8 cellular contexts compared by ENCODE assay signal in genomic region chr12:45214739-45215418, GRCh38. TPM values are rescaled to one million over a fixed set of nuclear protein-coding genes. Genes with fewer than 3 reads are reported as not detected.
A peak's percentile ranks its signal among the peaks of the same experiment; 100 is the strongest.
DNase-seq lines count a peak whose midpoint lies in the region; ATAC-seq and TF ChIP-seq lines count a peak whose summit lies in the region.

No MANE protein-coding gene starts in this region.

- DNase-seq in ascending aorta (ENCODE audit: low spot score in 2 of 2) (no peak), transverse colon (no peak), left colon (no peak), DMS153 treated with DMSO at 0.1 percent for 48 hours (lab: John Stamatoyannopoulos, UW; ENCODE audit: unreplicated experiment) (no peak)

- POLR2A ChIA-PET in HEK293 (lab: Yijun Ruan, JAX): interaction anchor here (0.8 to 2.2 kb wide), 5 partner anchors 14 to 515 kb away, joined by 3 to 16 read pairs (median 3); partner anchors contain the start of gene ARID2

- H3K27ac ChIP-seq in 22Rv1 (peak overlapping the region; percentile 93), HEK293 (ENCODE audit: extremely low read depth, low read depth, low read length) (peak overlapping the region; percentile 98), ascending aorta (peak overlapping the region; percentile 92 to 97), liver (ENCODE audit: low read depth in 1 of 2, low read length in 2 of 2) (peak overlapping the region; percentile 88 to 91), transverse colon (peak overlapping the region; percentile 91 to 97 (median 96))

- TF ChIP-seq RAD21 in liver (IDR thresholded peaks at IDR 0.05): peak in 1 of 2 donors; percentile 29

- peak overlapping the region; percentile 82 to 98 for H3K9ac ChIP-seq in liver (ENCODE audit: low read depth in 1 of 2, low read length in 2 of 2)

- TF ChIP-seq POLR2A in transverse colon (IDR thresholded peaks at IDR 0.05): no peak

- 29% methylated on average over 11 of the region's 11 CpGs for WGBS in liver
- 25 to 31% methylated on average over 10 to 11 of the region's 11 CpGs for WGBS in transverse colon (ENCODE audit: low coverage in 1 of 2), 2 donors

- TF ChIP-seq EP300 in transverse colon (IDR thresholded peaks at IDR 0.05; ENCODE audit: low read depth): no peak

- no peak for ATAC-seq in left colon
- ATAC-seq in HG02798 (IDR thresholded peaks at IDR 0.05; ENCODE audit: poor library complexity, unreplicated experiment): no peak

- H3K9me3 ChIP-seq in HEK293 (ENCODE audit: control insufficient read depth, insufficient read depth, low read depth, low read length) (no peaks in the 10 kb centered on the region), ascending aorta (no peaks in the 10 kb centered on the region), liver (ENCODE audit: control insufficient read depth in 4 of 4, low read length in 3 of 4) (no peaks in the 10 kb centered on the region), transverse colon (no peaks in the 10 kb centered on the region)

- intact Hi-C loops in ascending aorta (cut with DNase I) (loop anchor here (5.0 kb wide), 1 partner anchor 512 kb away; the partner anchor contains the start of gene ARID2), transverse colon (cut with DNase I; ENCODE audit: low total_unique reads) (loop anchor here (10.0 kb wide), 1 partner anchor 150 kb away; no protein-coding TSS in a partner anchor), left colon (cut with DNase I, micrococcal nuclease) (no loop called here)

- no peaks in the 10 kb centered on the region for H3K36me3 ChIP-seq in HEK293 (ENCODE audit: control insufficient read depth in 2 of 2, insufficient read depth in 1 of 2, low read length in 2 of 2)
- H3K36me3 ChIP-seq in ascending aorta: no peaks in the 10 kb centered on the region
- no peaks in the 10 kb centered on the region for H3K36me3 ChIP-seq in liver (ENCODE audit: control insufficient read depth in 4 of 4, insufficient read depth in 3 of 4, low read depth in 1 of 4, low read length in 3 of 4)
- no peaks in the 10 kb centered on the region for H3K36me3 ChIP-seq in transverse colon

- CTCF ChIA-PET in HEK293 (lab: Yijun Ruan, JAX): interaction anchor here (0.7 to 1.8 kb wide), 9 partner anchors 9 to 266 kb away, joined by 3 to 10 read pairs (median 4); no protein-coding TSS in a partner anchor

- no peaks in the 10 kb centered on the region for H3K27me3 ChIP-seq in ascending aorta
- H3K27me3 ChIP-seq in liver (ENCODE audit: control insufficient read depth in 4 of 4, insufficient read depth in 4 of 4, low read length in 3 of 4): no peaks in the 10 kb centered on the region
- H3K27me3 ChIP-seq in transverse colon: peaks cover 3% of the 10 kb centered on the region

- peak overlapping the region; percentile 78 for H3K4me3 ChIP-seq in HEK293 (ENCODE audit: low read depth, low read length)
- peak overlapping the region; percentile 85 to 93 for H3K4me3 ChIP-seq in ascending aorta
- peak overlapping the region; percentile 79 to 95 (median 94) for H3K4me3 ChIP-seq in liver (ENCODE audit: low read depth in 1 of 3, low read length in 3 of 3)
- peak overlapping the region; percentile 38 to 81 (median 66) for H3K4me3 ChIP-seq in transverse colon

- no peak for TF ChIP-seq CTCF in 22Rv1 (IDR thresholded peaks at IDR 0.05)
- no peak for TF ChIP-seq CTCF in HEK293 (tag by site-specific recombination; IDR thresholded peaks at IDR 0.05)
- TF ChIP-seq CTCF in ascending aorta (IDR thresholded peaks at IDR 0.05): peak in 1 of 3 experiments; percentile 36
- no peak for TF ChIP-seq CTCF in liver (IDR thresholded peaks at IDR 0.05; ENCODE audit: low read depth, low read length, missing input control)
- no peak for TF ChIP-seq CTCF in transverse colon (IDR thresholded peaks at IDR 0.05)

- 0 out of 2 replicates have a peak, but pooled peaks cover 2% of the 10 kb centered on the region for H3K4me1 ChIP-seq in HEK293 (ENCODE audit: control insufficient read depth, insufficient read depth, low read length)
- H3K4me1 ChIP-seq in ascending aorta: peaks cover 3 to 5% of the 10 kb centered on the region in 2 donors
- peaks cover 7 to 34% (median 26%) of the 10 kb centered on the region in 4 donors for H3K4me1 ChIP-seq in liver (ENCODE audit: control insufficient read depth in 4 of 4, insufficient read depth in 4 of 4, low read length in 3 of 4)
- peaks cover 10 to 38% (median 14%) of the 10 kb centered on the region in 4 donors for H3K4me1 ChIP-seq in transverse colon

- in situ Hi-C loops in transverse colon (cut with MboI; ENCODE audit: low pct_ligation_motif_present in 1 of 4, low pct_unique_long_range_greater_than_20kb in 1 of 4, low sequenced_read_pairs in 3 of 4): loop anchor here in 1 of 4 donors (25.0 kb wide), 1 partner anchor 172 kb away; no protein-coding TSS in a partner anchor

TF ChIP-seq in HEK293, 187 proteins besides CTCF, POLR2A, EP300 and RAD21:
- no peak for TF ChIP-seq ZNF155 (tag by site-specific recombination; IDR thresholded peaks at IDR 0.05)
- TF ChIP-seq ZNF654 (tag by site-specific recombination; IDR thresholded peaks at IDR 0.05; ENCODE audit: low read depth): 0 out of 2 replicates have a peak, but pooled peaks have one; percentile 3
- no peak for TF ChIP-seq ZNF202 (tag by site-specific recombination; IDR thresholded peaks at IDR 0.05; ENCODE audit: borderline replicate concordance)
- no peak for TF ChIP-seq ZNF785 (tag by site-specific recombination; IDR thresholded peaks at IDR 0.05)
- no peak for TF ChIP-seq ZNF501 (tag by site-specific recombination; IDR thresholded peaks at IDR 0.05)
- TF ChIP-seq KLF17 (tag by site-specific recombination; IDR thresholded peaks at IDR 0.05): no peak
- TF ChIP-seq ZNF121 (tag by site-specific recombination; IDR thresholded peaks at IDR 0.05): 0 out of 2 replicates have a peak, but pooled peaks have one; percentile 17

TF ChIP-seq in liver, 16 proteins besides CTCF, POLR2A, EP300 and RAD21:
- TF ChIP-seq JUND (IDR thresholded peaks at IDR 0.05) (no peak), HNF4A (conservative IDR thresholded peaks at IDR 0.05) (no peak), MAX (IDR thresholded peaks at IDR 0.05) (no peak)
- TF ChIP-seq, protein P1, sequence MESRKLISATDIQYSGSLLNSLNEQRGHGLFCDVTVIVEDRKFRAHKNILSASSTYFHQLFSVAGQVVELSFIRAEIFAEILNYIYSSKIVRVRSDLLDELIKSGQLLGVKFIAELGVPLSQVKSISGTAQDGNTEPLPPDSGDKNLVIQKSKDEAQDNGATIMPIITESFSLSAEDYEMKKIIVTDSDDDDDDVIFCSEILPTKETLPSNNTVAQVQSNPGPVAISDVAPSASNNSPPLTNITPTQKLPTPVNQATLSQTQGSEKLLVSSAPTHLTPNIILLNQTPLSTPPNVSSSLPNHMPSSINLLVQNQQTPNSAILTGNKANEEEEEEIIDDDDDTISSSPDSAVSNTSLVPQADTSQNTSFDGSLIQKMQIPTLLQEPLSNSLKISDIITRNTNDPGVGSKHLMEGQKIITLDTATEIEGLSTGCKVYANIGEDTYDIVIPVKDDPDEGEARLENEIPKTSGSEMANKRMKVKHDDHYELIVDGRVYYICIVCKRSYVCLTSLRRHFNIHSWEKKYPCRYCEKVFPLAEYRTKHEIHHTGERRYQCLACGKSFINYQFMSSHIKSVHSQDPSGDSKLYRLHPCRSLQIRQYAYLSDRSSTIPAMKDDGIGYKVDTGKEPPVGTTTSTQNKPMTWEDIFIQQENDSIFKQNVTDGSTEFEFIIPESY (IDR thresholded peaks at IDR 0.05): no peak

RNA-seq across cellular contexts. Expression of gene ANO6, which starts 1.0 kb away (rescaled TPM):
- total RNA-seq in ascending aorta (49.6 TPM), liver (10 to 100 TPM; 36.8 to 52.3 TPM), transverse colon (10 to 100 TPM; 16.9 to 23.0 (median 20.4) TPM), left colon (10 to 100 TPM; 10.3 to 15.4 TPM)
- 10 to 100 TPM; 18.6 to 21.5 TPM for polyA plus RNA-seq in liver

Comparison
In these comparisons a context has a peak if more than half of its experiments do, and no peak if none do; other contexts are left out.
1. intact Hi-C loops: an anchor here in ascending aorta (5.0 kb wide) and transverse colon (10.0 kb wide); none called in left colon.